In genomic region chr12:108690799-108691153, GRCh38 we compare ENCODE assay signal across 9 cellular contexts. TPM values are rescaled to one million over a fixed set of nuclear protein-coding genes. Genes with fewer than 3 reads are reported as not detected.
DNase-seq lines count a peak whose midpoint lies in the region; ATAC-seq and TF ChIP-seq lines count a peak whose summit lies in the region.
"Had no signal": no experiment of that assay in that cellular context is flagged by ENCODE, and none has a peak within 500 bp of the region (broad histone marks: within the 10 kb centered on the region; RNA-seq: fewer than 3 reads in every experiment).

No MANE protein-coding gene starts in this region.

- TF ChIP-seq CTCF in AG10803 (conservative IDR thresholded peaks at IDR 0.05; ENCODE audit: low read length) (no peak), MCF 10A (IDR thresholded peaks at IDR 0.05; ENCODE audit: unreplicated experiment) (no peak)

- peak overlapping the region; percentile 98 for H3K27ac Mint-ChIP-seq in MCF 10A (ENCODE audit: low read depth, unreplicated experiment)
- H3K27ac Mint-ChIP-seq in naive thymus-derived CD4-positive, alpha-beta T cell: peak overlapping the region in 3 of 9 donors; percentile 6 to 86 (median 54)

- POLR2A ChIA-PET in MCF 10A (lab: Yijun Ruan, JAX): interaction anchor here (0.6 to 11.5 kb wide), 15 partner anchors 9 to 1006 kb away, joined by 3 to 179 read pairs (median 8); partner anchors contain the start of genes CORO1C, ISCU and SART3
- POLR2A ChIA-PET in naive thymus-derived CD4-positive, alpha-beta T cell (lab: Charles Lee): interaction anchor here (0.6 kb wide), 1 partner anchor 12 kb away, joined by 3 read pairs; no protein-coding TSS in a partner anchor

- no peaks in the 10 kb centered on the region for H3K27me3 ChIP-seq in HUES6 (ENCODE audit: control insufficient read depth, insufficient read depth, low read length)
- H3K27me3 ChIP-seq in naive thymus-derived CD4-positive, alpha-beta T cell (ENCODE audit: control insufficient read depth in 2 of 2, insufficient read depth in 2 of 2, low read length in 2 of 2): no peaks in the 10 kb centered on the region

- H3K4me1 ChIP-seq in HUES6 (ENCODE audit: control insufficient read depth, insufficient read depth, low read length): peaks cover 51% of the 10 kb centered on the region
- H3K4me1 ChIP-seq in naive thymus-derived CD4-positive, alpha-beta T cell (ENCODE audit: control insufficient read depth in 2 of 2, insufficient read depth in 2 of 2, low read length in 2 of 2): peaks cover 28 to 32% of the 10 kb centered on the region in 2 donors

- H3K27me3 Mint-ChIP-seq in MCF 10A (ENCODE audit: insufficient read depth, unreplicated experiment): no peaks in the 10 kb centered on the region
- H3K27me3 Mint-ChIP-seq in naive thymus-derived CD4-positive, alpha-beta T cell: no peaks in the 10 kb centered on the region

- no peaks in the 10 kb centered on the region for H3K9me3 Mint-ChIP-seq in MCF 10A (ENCODE audit: unreplicated experiment)
- no peaks in the 10 kb centered on the region for H3K9me3 Mint-ChIP-seq in naive thymus-derived CD4-positive, alpha-beta T cell

- no peak for ATAC-seq in naive thymus-derived CD4-positive, alpha-beta T cell
- ATAC-seq in GM21717 (IDR thresholded peaks at IDR 0.05; ENCODE audit: unreplicated experiment) (no peak), GM21619 (IDR thresholded peaks at IDR 0.05; ENCODE audit: unreplicated experiment) (no peak)

- H3K4me1 Mint-ChIP-seq in MCF 10A (ENCODE audit: insufficient read depth, unreplicated experiment): peaks cover 41% of the 10 kb centered on the region
- peaks cover 37 to 59% (median 57%) of the 10 kb centered on the region in 7 donors for H3K4me1 Mint-ChIP-seq in naive thymus-derived CD4-positive, alpha-beta T cell

- DNase-seq in AG10803 (ENCODE audit: low read depth) (no peak), MCF 10A (ENCODE audit: unreplicated experiment) (no peak), posterior vena cava (ENCODE audit: low spot score) (no peak), MV-4-11 (lab: John Stamatoyannopoulos, UW) (no peak)
- no peak for DNase-seq in naive thymus-derived CD4-positive, alpha-beta T cell
- DNase-seq: NK-92 treated with Interleukin-12 subunit alpha and Interleukin-12 subunit beta, amount 100 ng/mL, for 24 hours had no signal

- peaks cover 28% of the 10 kb centered on the region for H3K36me3 Mint-ChIP-seq in MCF 10A (ENCODE audit: insufficient read depth, unreplicated experiment)
- H3K36me3 Mint-ChIP-seq in naive thymus-derived CD4-positive, alpha-beta T cell: peaks cover 0 to 7% (median 0%) of the 10 kb centered on the region in 5 donors

- intact Hi-C loops in MCF 10A (cut with micrococcal nuclease) (loop anchor here (1.0 to 2.0 kb wide), 3 partner anchors 26 to 41 kb away; partner anchors contain the start of gene CORO1C), posterior vena cava (cut with DNase I) (no loop called here)
- intact Hi-C loops in naive thymus-derived CD4-positive, alpha-beta T cell (cut with micrococcal nuclease): loop anchor here (1.0 to 2.0 kb wide), 8 partner anchors 11 to 128 kb away; partner anchors contain the start of genes CORO1C (in 1 of the 2), ISCU (in 1 of the 2) and SELPLG (in 1 of the 2)

- H3K4me3 Mint-ChIP-seq in MCF 10A (ENCODE audit: unreplicated experiment): peak overlapping the region; percentile 71
- H3K4me3 Mint-ChIP-seq in naive thymus-derived CD4-positive, alpha-beta T cell: peak overlapping the region; percentile 46 to 77 (median 70)

- BruUV-seq in MCF 10A (replicated peaks; lab: Mats Ljungman, UMichigan): no TSS peak

- H3K27ac ChIP-seq in HUES6 (ENCODE audit: low read depth, low read length): peak overlapping the region; percentile 89
- no peak overlapping the region for H3K27ac ChIP-seq in naive thymus-derived CD4-positive, alpha-beta T cell (ENCODE audit: low read depth, low read length)

- peaks cover 8% of the 10 kb centered on the region; the same call in 1 of the 2 replicates for H3K36me3 ChIP-seq in HUES6 (ENCODE audit: control insufficient read depth, insufficient read depth, low read length)
- no peaks in the 10 kb centered on the region for H3K36me3 ChIP-seq in naive thymus-derived CD4-positive, alpha-beta T cell (ENCODE audit: control insufficient read depth in 2 of 3, insufficient read depth in 3 of 3, low read length in 3 of 3)

- peak overlapping the region; percentile 41 for H3K4me3 ChIP-seq in AG10803 (ENCODE audit: low read length)
- H3K4me3 ChIP-seq in HUES6 (ENCODE audit: low read depth, low read length): no peak overlapping the region
- peak overlapping the region; percentile 43 for H3K4me3 ChIP-seq in naive thymus-derived CD4-positive, alpha-beta T cell (ENCODE audit: low read length)

- H3K9ac ChIP-seq in HUES6 (ENCODE audit: low read length): peak overlapping the region; percentile 83

- no peaks in the 10 kb centered on the region for H3K9me3 ChIP-seq in HUES6 (ENCODE audit: control insufficient read depth, insufficient read depth, low read depth, low read length)
- no peaks in the 10 kb centered on the region for H3K9me3 ChIP-seq in naive thymus-derived CD4-positive, alpha-beta T cell (ENCODE audit: control insufficient read depth in 2 of 3, low read length in 3 of 3)

- CTCF ChIA-PET in MCF 10A (lab: Yijun Ruan, JAX): interaction anchor here (0.6 to 7.1 kb wide), 9 partner anchors 11 to 118 kb away, joined by 3 to 73 read pairs (median 4); no protein-coding TSS in a partner anchor
- CTCF ChIA-PET in naive thymus-derived CD4-positive, alpha-beta T cell (lab: Charles Lee): interaction anchor here (0.6 to 2.0 kb wide), 5 partner anchors 24 to 117 kb away, joined by 3 to 8 read pairs (median 4); no protein-coding TSS in a partner anchor

RNA-seq across cellular contexts. Expression of gene CORO1C, which starts 40.5 kb away (rescaled TPM):
- total RNA-seq in MCF 10A (2022) (130 and 141 TPM in 2 replicates), posterior vena cava (100 to 1,000 TPM; 361 to 548 TPM)
- 10 to 100 TPM in 3 of 5 experiments, 1 to 10 TPM in 2; 7.6 to 71.8 (median 15.7) TPM for total RNA-seq in naive thymus-derived CD4-positive, alpha-beta T cell
- polyA plus RNA-seq in naive thymus-derived CD4-positive, alpha-beta T cell: 1 to 10 TPM; 2.5 to 4.0 TPM

RNA-seq across cellular contexts. Expression of gene SELPLG, which starts 57.1 kb away (rescaled TPM):
- 0.86 and 1.2 TPM in 2 replicates for total RNA-seq in MCF 10A (2022)
- total RNA-seq in naive thymus-derived CD4-positive, alpha-beta T cell: 100 to 1,000 TPM in 4 of 5 experiments, 10 to 100 TPM in 1; 54.3 to 217 (median 154) TPM
- 100 to 1,000 TPM; 530 to 831 TPM for polyA plus RNA-seq in naive thymus-derived CD4-positive, alpha-beta T cell
- total RNA-seq in posterior vena cava: 10 to 100 TPM in 1 of 2 donors, 1 to 10 TPM in 1; 5.1 to 14.4 TPM

Comparison
In these comparisons a context has a peak if more than half of its experiments do, and no peak if none do; other contexts are left out.
1. intact Hi-C loops: an anchor here in MCF 10A (1.0 to 2.0 kb wide) and naive thymus-derived CD4-positive, alpha-beta T cell (1.0 to 2.0 kb wide); none called in posterior vena cava.